ENCODE assay signal across 27 cellular contexts in the genomic region with DNA sequence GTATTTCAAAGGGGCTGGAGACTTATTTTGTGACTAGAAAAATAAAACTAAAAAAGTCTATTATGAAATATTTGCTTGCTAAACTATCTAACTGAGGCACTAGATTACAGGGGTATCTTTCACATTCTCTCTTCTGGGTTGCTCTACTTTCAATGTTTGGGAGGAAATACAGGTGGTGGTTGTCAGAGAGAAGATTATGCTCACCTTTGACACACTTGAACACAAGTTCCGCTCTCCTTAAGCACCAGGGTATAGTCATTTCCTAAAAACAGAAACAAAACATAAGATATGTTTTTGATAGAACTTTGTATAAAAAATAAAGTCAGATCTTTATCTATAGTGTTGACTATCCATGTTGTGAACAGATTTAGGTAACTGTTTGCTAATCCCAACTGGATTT. TPM values are rescaled to one million over a fixed set of nuclear protein-coding genes. Genes with fewer than 3 reads are reported as not detected.
DNase-seq lines count a peak whose midpoint lies in the region; ATAC-seq lines count a peak whose summit lies in the region.
"Had no signal": no experiment of that assay in that cellular context is flagged by ENCODE, and none has a peak within 500 bp of the region (broad histone marks: within the 10 kb centered on the region; RNA-seq: fewer than 3 reads in every experiment).

No MANE protein-coding gene starts in this region.

- no peaks in the 10 kb centered on the region for H3K79me2 ChIP-seq in Karpas-422 (ENCODE audit: low read length)

- H3K36me3 Mint-ChIP-seq in activated T-cell treated with anti-CD3 and anti-CD28 coated beads, Interleukin-2, amount 50 U/mL, for 24 hours (ENCODE audit: low read depth): peaks cover 65% of the 10 kb centered on the region
- peaks cover 13% of the 10 kb centered on the region for H3K36me3 Mint-ChIP-seq in activated naive CD8-positive, alpha-beta T cell treated with anti-CD3 and anti-CD28 coated beads for 36 hours
- peaks cover 18% of the 10 kb centered on the region for H3K36me3 Mint-ChIP-seq in activated naive CD8-positive, alpha-beta T cell treated with anti-CD3 and anti-CD28 coated beads, Interleukin-2, amount 50 U/mL, for 24 hours (ENCODE audit: low read depth)
- H3K36me3 Mint-ChIP-seq in T-helper 17 cell (ENCODE audit: low read depth): peaks cover 8% of the 10 kb centered on the region

- no peaks in the 10 kb centered on the region for H3K27me3 Mint-ChIP-seq in activated T-cell treated with anti-CD3 and anti-CD28 coated beads, Interleukin-2, amount 50 U/mL, for 24 hours
- no peaks in the 10 kb centered on the region for H3K27me3 Mint-ChIP-seq in activated naive CD8-positive, alpha-beta T cell treated with anti-CD3 and anti-CD28 coated beads for 36 hours
- no peaks in the 10 kb centered on the region for H3K27me3 Mint-ChIP-seq in activated naive CD8-positive, alpha-beta T cell treated with anti-CD3 and anti-CD28 coated beads, Interleukin-2, amount 50 U/mL, for 24 hours
- H3K27me3 Mint-ChIP-seq in T-helper 17 cell: no peaks in the 10 kb centered on the region
- H3K27me3 Mint-ChIP-seq: B cell; CD4-positive, alpha-beta memory T cell; CD8-positive, alpha-beta memory T cell had no signal

- peaks cover 7% of the 10 kb centered on the region; the same call in 1 of the 2 replicates for H3K36me3 ChIP-seq in Karpas-422 (ENCODE audit: insufficient read depth, low read length)

- no peak for ATAC-seq in activated naive CD8-positive, alpha-beta T cell treated with anti-CD3 and anti-CD28 coated beads, Interleukin-2, amount 50 U/mL, for 24 hours
- ATAC-seq in T-helper 17 cell: peak; percentile 64
- ATAC-seq: A549, GM12878 had no signal

- H3K9me3 ChIP-seq in T-helper 17 cell (ENCODE audit: control insufficient read depth, low read length, poor library complexity, severe bottlenecking) (no peaks in the 10 kb centered on the region), Karpas-422 (ENCODE audit: low read length) (no peaks in the 10 kb centered on the region)
- H3K9me3 ChIP-seq: A549; BLaER1 treated with 17β-estradiol and CSF1 and Interleukin-3, amounts not matched to agents 10 nM and 100 nM had no signal

- no peak for DNase-seq in activated T-cell treated with anti-CD3 and anti-CD28 coated beads, Interleukin-2, amount 50 U/mL, for 24 hours
- no peak for DNase-seq in activated T-cell treated with anti-CD3 and anti-CD28 coated beads for 4 hours
- DNase-seq in activated naive CD8-positive, alpha-beta T cell treated with anti-CD3 and anti-CD28 coated beads for 36 hours: no peak
- no peak for DNase-seq in activated naive CD8-positive, alpha-beta T cell treated with anti-CD3 and anti-CD28 coated beads, Interleukin-2, amount 50 U/mL, for 24 hours
- DNase-seq in T-helper 17 cell: no peak
- no peak for DNase-seq in Karpas-422
- no peak for DNase-seq in dedifferentiated amniotic fluid mesenchymal stem cell (ENCODE audit: extremely low spot score)
- DNase-seq: AML-193; CD8-positive, alpha-beta memory T cell; COR-L47; DMS 273 treated with DMSO at 0.1 percent for 48 hours; DMS153; DMS53; DMS79; DND-41; EL; GDM1 had no signal

- no peak overlapping the region for H3K9ac ChIP-seq in Karpas-422 (ENCODE audit: low read length)
- H3K9ac ChIP-seq: BLaER1 treated with 17β-estradiol and CSF1 and Interleukin-3, amounts not matched to agents 10 nM and 100 nM had no signal

- H3K27ac Mint-ChIP-seq in activated T-cell treated with anti-CD3 and anti-CD28 coated beads, Interleukin-2, amount 50 U/mL, for 24 hours: peak overlapping the region; percentile 9
- peak overlapping the region; percentile 47 for H3K27ac Mint-ChIP-seq in activated naive CD8-positive, alpha-beta T cell treated with anti-CD3 and anti-CD28 coated beads for 36 hours
- H3K27ac Mint-ChIP-seq in activated naive CD8-positive, alpha-beta T cell treated with anti-CD3 and anti-CD28 coated beads, Interleukin-2, amount 50 U/mL, for 24 hours: no peak overlapping the region
- peak overlapping the region; percentile 70 for H3K27ac Mint-ChIP-seq in T-helper 17 cell
- H3K27ac Mint-ChIP-seq: B cell had no signal

- no peaks in the 10 kb centered on the region for H3K4me1 ChIP-seq in Karpas-422 (ENCODE audit: low read length)
- H3K4me1 ChIP-seq: A549 had no signal

- no peak overlapping the region for H3K4me3 ChIP-seq in Karpas-422 (ENCODE audit: low read length)
- H3K4me3 ChIP-seq: A549; BLaER1 treated with 17β-estradiol and CSF1 and Interleukin-3, amounts not matched to agents 10 nM and 100 nM; GM12878 had no signal

- no peaks in the 10 kb centered on the region for H4K20me1 ChIP-seq in Karpas-422 (ENCODE audit: insufficient read depth, low read depth, low read length)
- H4K20me1 ChIP-seq: BLaER1 treated with 17β-estradiol and CSF1 and Interleukin-3, amounts not matched to agents 10 nM and 100 nM had no signal

- H3K27me3 ChIP-seq in Karpas-422 (ENCODE audit: low read length): no peaks in the 10 kb centered on the region
- H3K27me3 ChIP-seq: BLaER1 treated with 17β-estradiol and CSF1 and Interleukin-3, amounts not matched to agents 10 nM and 100 nM had no signal

- no peak overlapping the region for H3K4me2 ChIP-seq in Karpas-422 (ENCODE audit: low read depth, low read length, poor library complexity, severe bottlenecking)
- H3K4me2 ChIP-seq: A549; BLaER1 treated with 17β-estradiol and CSF1 and Interleukin-3, amounts not matched to agents 10 nM and 100 nM had no signal

- no peak overlapping the region for H3K27ac ChIP-seq in Karpas-422 (ENCODE audit: low read length)
- H3K27ac ChIP-seq: 22Rv1; A549; BLaER1 treated with 17β-estradiol and CSF1 and Interleukin-3, amounts not matched to agents 10 nM and 100 nM; C4-2B had no signal

- H3K4me1 Mint-ChIP-seq in activated T-cell treated with anti-CD3 and anti-CD28 coated beads, Interleukin-2, amount 50 U/mL, for 24 hours (ENCODE audit: low read depth): peaks cover 21% of the 10 kb centered on the region
- peaks cover 13% of the 10 kb centered on the region for H3K4me1 Mint-ChIP-seq in activated naive CD8-positive, alpha-beta T cell treated with anti-CD3 and anti-CD28 coated beads for 36 hours
- peaks cover 3% of the 10 kb centered on the region for H3K4me1 Mint-ChIP-seq in activated naive CD8-positive, alpha-beta T cell treated with anti-CD3 and anti-CD28 coated beads, Interleukin-2, amount 50 U/mL, for 24 hours
- peaks cover 4% of the 10 kb centered on the region for H3K4me1 Mint-ChIP-seq in T-helper 17 cell
- H3K4me1 Mint-ChIP-seq: B cell; CD8-positive, alpha-beta memory T cell had no signal

- no peaks in the 10 kb centered on the region for H3K9me3 Mint-ChIP-seq in activated T-cell treated with anti-CD3 and anti-CD28 coated beads, Interleukin-2, amount 50 U/mL, for 24 hours
- H3K9me3 Mint-ChIP-seq in activated naive CD8-positive, alpha-beta T cell treated with anti-CD3 and anti-CD28 coated beads for 36 hours: no peaks in the 10 kb centered on the region
- no peaks in the 10 kb centered on the region for H3K9me3 Mint-ChIP-seq in activated naive CD8-positive, alpha-beta T cell treated with anti-CD3 and anti-CD28 coated beads, Interleukin-2, amount 50 U/mL, for 24 hours
- H3K9me3 Mint-ChIP-seq: CD4-positive, alpha-beta memory T cell; CD8-positive, alpha-beta memory T cell had no signal

- H3K4me3 Mint-ChIP-seq in activated T-cell treated with anti-CD3 and anti-CD28 coated beads, Interleukin-2, amount 50 U/mL, for 24 hours: no peak overlapping the region
- H3K4me3 Mint-ChIP-seq in activated naive CD8-positive, alpha-beta T cell treated with anti-CD3 and anti-CD28 coated beads for 36 hours: no peak overlapping the region
- no peak overlapping the region for H3K4me3 Mint-ChIP-seq in activated naive CD8-positive, alpha-beta T cell treated with anti-CD3 and anti-CD28 coated beads, Interleukin-2, amount 50 U/mL, for 24 hours
- H3K4me3 Mint-ChIP-seq in T-helper 17 cell: no peak overlapping the region
- H3K4me3 Mint-ChIP-seq: B cell; CD8-positive, alpha-beta memory T cell had no signal

- H2AFZ ChIP-seq in Karpas-422 (ENCODE audit: low read length): no peak overlapping the region

- no peaks in the 10 kb centered on the region for H3K9me2 ChIP-seq in Karpas-422 (replicated peaks; ENCODE audit: insufficient read depth, low read length)

RNA-seq across cellular contexts. Expression of a gene that starts 45.4 kb away (rescaled TPM):
- not detected for total RNA-seq in activated naive CD8-positive, alpha-beta T cell treated with anti-CD3 and anti-CD28 coated beads for 36 hours
- total RNA-seq in T-helper 17 cell: not detected
- not detected in 2 replicates for total RNA-seq in Karpas-422 (2014; rRNA removed; shearing (Covaris generic); ENCODE audit: low replicate concordance)
- total RNA-seq: A172; B cell; CD4-positive, alpha-beta memory T cell; CD8-positive, alpha-beta memory T cell; Daoy; G401; GM12878 had no signal

RNA-seq across cellular contexts. Expression of a gene that starts 47.7 kb away (rescaled TPM):
- total RNA-seq in activated naive CD8-positive, alpha-beta T cell treated with anti-CD3 and anti-CD28 coated beads for 36 hours: 10 to 100 TPM; 52.4 to 52.7 TPM
- under 1 TPM; 0.34 to 0.72 TPM for total RNA-seq in T-helper 17 cell
- 14.1 and 39.2 TPM in 2 replicates for total RNA-seq in Karpas-422 (2014; rRNA removed; shearing (Covaris generic); ENCODE audit: low replicate concordance)
